In genomic region chr1:3729594-3730555, GRCh38 we compare ENCODE assay signal across 18 cellular contexts. TPM values are rescaled to one million over a fixed set of nuclear protein-coding genes. Genes with fewer than 3 reads are reported as not detected.
"Had no signal": no experiment of that assay in that cellular context is flagged by ENCODE, and none has a peak within 500 bp of the region (broad histone marks: within the 10 kb centered on the region; RNA-seq: fewer than 3 reads in every experiment).

No MANE protein-coding gene starts in this region.

- H3K4me1 Mint-ChIP-seq: activated CD4-positive, alpha-beta memory T cell treated with anti-CD3 and anti-CD28 coated beads, Interleukin-2, amount 10 ng/mL, durations not matched to agents 7 days and 5 days; activated CD4-positive, alpha-beta T cell treated with anti-CD3 and anti-CD28 coated beads for 36 hours; activated naive CD4-positive, alpha-beta T cell treated with anti-CD3 and anti-CD28 coated beads, Interleukin-2, amount 10 ng/mL, durations not matched to agents 7 days and 5 days had no signal

- ATAC-seq: activated CD4-positive, alpha-beta T cell treated with anti-CD3 and anti-CD28 coated beads for 36 hours; psoas muscle; right lobe of liver had no signal

- H3K27ac ChIP-seq: cardiac muscle cell, psoas muscle, right lobe of liver, stomach, thoracic aorta had no signal

- H3K36me3 Mint-ChIP-seq: activated naive CD4-positive, alpha-beta T cell treated with anti-CD3 and anti-CD28 coated beads, Interleukin-2, amount 10 ng/mL, durations not matched to agents 7 days and 5 days had no signal

- H3K9me3 ChIP-seq: psoas muscle, right lobe of liver, stomach, thoracic aorta had no signal

- H3K36me3 ChIP-seq: cardiac muscle cell, right lobe of liver, thoracic aorta had no signal

- H3K27me3 ChIP-seq: cardiac muscle cell, right lobe of liver had no signal

- H3K4me3 Mint-ChIP-seq: activated CD4-positive, alpha-beta memory T cell treated with anti-CD3 and anti-CD28 coated beads, Interleukin-2, amount 10 ng/mL, durations not matched to agents 7 days and 5 days; activated CD4-positive, alpha-beta T cell treated with anti-CD3 and anti-CD28 coated beads for 36 hours; activated naive CD4-positive, alpha-beta T cell treated with anti-CD3 and anti-CD28 coated beads, Interleukin-2, amount 10 ng/mL, durations not matched to agents 7 days and 5 days; activated T-cell treated with anti-CD3 and anti-CD28 coated beads, Interleukin-2, amount 50 U/mL, for 24 hours; nephron progenitor cell had no signal

- DNase-seq: activated CD4-positive, alpha-beta memory T cell treated with anti-CD3 and anti-CD28 coated beads, Interleukin-2, amount 10 ng/mL, durations not matched to agents 7 days and 5 days; activated CD4-positive, alpha-beta T cell treated with anti-CD3 and anti-CD28 coated beads for 36 hours; activated naive CD4-positive, alpha-beta T cell treated with anti-CD3 and anti-CD28 coated beads, Interleukin-2, amount 10 ng/mL, durations not matched to agents 7 days and 5 days; activated T-cell treated with anti-CD3 and anti-CD28 coated beads, Interleukin-2, amount 50 U/mL, for 24 hours; erythroblast; nephron progenitor cell; psoas muscle; right lobe of liver; stomach; T-helper 2 cell had no signal

- H3K9me3 Mint-ChIP-seq: activated CD4-positive, alpha-beta memory T cell treated with anti-CD3 and anti-CD28 coated beads, Interleukin-2, amount 10 ng/mL, durations not matched to agents 7 days and 5 days; activated naive CD4-positive, alpha-beta T cell treated with anti-CD3 and anti-CD28 coated beads, Interleukin-2, amount 10 ng/mL, durations not matched to agents 7 days and 5 days; activated T-cell treated with anti-CD3 and anti-CD28 coated beads, Interleukin-2, amount 50 U/mL, for 24 hours; nephron progenitor cell had no signal

- H3K27me3 Mint-ChIP-seq: activated CD4-positive, alpha-beta memory T cell treated with anti-CD3 and anti-CD28 coated beads, Interleukin-2, amount 10 ng/mL, durations not matched to agents 7 days and 5 days had no signal

- H3K4me3 ChIP-seq: cardiac muscle cell, psoas muscle, right lobe of liver, stomach, thoracic aorta had no signal

- H3K27ac Mint-ChIP-seq: activated CD4-positive, alpha-beta memory T cell treated with anti-CD3 and anti-CD28 coated beads, Interleukin-2, amount 10 ng/mL, durations not matched to agents 7 days and 5 days; activated CD4-positive, alpha-beta T cell treated with anti-CD3 and anti-CD28 coated beads for 36 hours; activated naive CD4-positive, alpha-beta T cell treated with anti-CD3 and anti-CD28 coated beads, Interleukin-2, amount 10 ng/mL, durations not matched to agents 7 days and 5 days; activated T-cell treated with anti-CD3 and anti-CD28 coated beads, Interleukin-2, amount 50 U/mL, for 24 hours; nephron progenitor cell had no signal

RNA-seq across cellular contexts. Expression of gene CCDC27, which starts 22.4 kb away (rescaled TPM):
- total RNA-seq: activated CD4-positive, alpha-beta memory T cell treated with anti-CD3 and anti-CD28 coated beads, Interleukin-2, amount 10 ng/mL, durations not matched to agents 7 days and 5 days; activated CD4-positive, alpha-beta T cell treated with anti-CD3 and anti-CD28 coated beads for 36 hours; kidney epithelial cell; liver; mesenteric fat pad; omental fat pad; right lobe of liver; stomach; thoracic aorta; ureter had no signal
- polyA plus RNA-seq: adipose tissue, liver, stomach had no signal

RNA-seq across cellular contexts. Expression of gene SMIM1, which starts 42.7 kb away (rescaled TPM):
- total RNA-seq: activated CD4-positive, alpha-beta memory T cell treated with anti-CD3 and anti-CD28 coated beads, Interleukin-2, amount 10 ng/mL, durations not matched to agents 7 days and 5 days; kidney epithelial cell; stomach had no signal
